Comparison of ENCODE assay signal across 8 cellular contexts in the genomic region with DNA sequence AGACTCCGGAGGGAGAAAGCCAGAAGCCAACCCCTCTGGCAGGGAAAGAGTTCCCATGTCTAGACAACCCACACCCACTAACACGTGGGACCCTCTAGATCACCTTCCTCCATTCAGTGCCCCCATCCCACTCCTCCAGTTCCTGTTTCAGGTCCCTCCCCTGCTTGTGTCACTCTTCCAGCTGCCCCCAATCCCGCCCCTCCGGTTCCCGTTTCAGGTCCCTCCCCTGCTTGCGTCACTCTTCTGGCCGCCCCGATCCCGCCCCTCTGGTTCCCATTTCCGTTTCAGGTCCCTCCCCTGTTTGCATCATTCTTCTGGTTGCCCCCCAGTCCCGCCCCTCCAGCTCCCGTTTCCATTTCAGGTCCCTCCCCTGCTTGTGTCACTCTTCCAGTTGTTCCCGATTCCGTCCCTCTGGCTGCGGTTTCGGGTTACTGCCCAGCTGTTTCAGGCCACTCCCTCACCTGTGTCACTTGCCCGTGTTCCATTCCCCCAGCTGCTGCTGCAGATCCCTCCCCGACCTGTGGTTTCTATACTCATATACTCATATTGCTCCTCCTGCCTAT.
DNase-seq lines count a peak whose midpoint lies in the region; ATAC-seq and TF ChIP-seq lines count a peak whose summit lies in the region.

No MANE protein-coding gene starts in this region.

- peak overlapping the region; percentile 47 to 64 for H3K9ac ChIP-seq in mucosa of rectum (ENCODE audit: low read depth in 1 of 2, low read length in 2 of 2)

- TF ChIP-seq CTCF in HL-60 (IDR thresholded peaks at IDR 0.05; ENCODE audit: insufficient read depth, low read length) = no peak
- TF ChIP-seq CTCF in epithelial cell of proximal tubule (conservative IDR thresholded peaks at IDR 0.05; ENCODE audit: low read depth, low read length) = peak; percentile 6

- ATAC-seq in GM19324 (IDR thresholded peaks at IDR 0.05; ENCODE audit: low FRiP score, unreplicated experiment) = peak; percentile 80

- H3K27ac ChIP-seq in HL-60 (replicated peaks) (0 out of 2 replicates have a peak overlapping the region, but pooled peaks have one; percentile 9), mucosa of rectum (ENCODE audit: low read depth in 2 of 2, low read length in 2 of 2) (peak overlapping the region; percentile 64)

- H3K36me3 ChIP-seq in mucosa of rectum (ENCODE audit: control insufficient read depth in 2 of 2, insufficient read depth in 2 of 2, low read length in 2 of 2) = no peaks in the 10 kb centered on the region

- no peaks in the 10 kb centered on the region for H3K9me3 ChIP-seq in mucosa of rectum (ENCODE audit: control insufficient read depth in 2 of 2, low read length in 2 of 2)

- DNase-seq in AG08395 (ENCODE audit: low spot score) = peak; percentile 91
- DNase-seq in HL-60 (ENCODE audit: low read depth in 1 of 2, low spot score in 1 of 2) = peak; percentile 61 to 87
- peak; percentile 56 to 68 for DNase-seq in NOMO-1 (lab: John Stamatoyannopoulos, UW; ENCODE audit: unreplicated experiment in 2 of 2)
- peak; percentile 68 for DNase-seq in activated T-cell treated with anti-CD3 and anti-CD28 coated beads, Interleukin-2, amount 50 U/mL, for 1 hour
- DNase-seq in epithelial cell of proximal tubule (ENCODE audit: low read depth) = no peak
- DNase-seq in stimulated activated CD8-positive, alpha-beta memory T cell treated with anti-CD3 and anti-CD28 coated beads, Interleukin-4, amount 100 ng/mL, for 24 hours (ENCODE audit: low read depth) = peak; percentile 57

- H3K4me3 ChIP-seq in HL-60 (replicated peaks; ENCODE audit: insufficient read depth, low read length) (peak overlapping the region; percentile 37), epithelial cell of proximal tubule (ENCODE audit: low read depth, low read length) (peak overlapping the region; percentile 44), mucosa of rectum (ENCODE audit: low read length in 2 of 2) (peak overlapping the region; percentile 85 to 88)

- H3K27me3 ChIP-seq in HL-60 (ENCODE audit: insufficient read depth, poor library complexity, severe bottlenecking) = no peaks in the 10 kb centered on the region
- H3K27me3 ChIP-seq in mucosa of rectum (ENCODE audit: control insufficient read depth in 2 of 2, insufficient read depth in 2 of 2, low read length in 2 of 2) = no peaks in the 10 kb centered on the region

- peaks cover 0 to 2% of the 10 kb centered on the region in 2 donors for H3K4me1 ChIP-seq in mucosa of rectum (ENCODE audit: control insufficient read depth in 2 of 2, insufficient read depth in 2 of 2, low read length in 2 of 2)
